Comparison of ENCODE assay signal across 8 cellular contexts in the genomic region with DNA sequence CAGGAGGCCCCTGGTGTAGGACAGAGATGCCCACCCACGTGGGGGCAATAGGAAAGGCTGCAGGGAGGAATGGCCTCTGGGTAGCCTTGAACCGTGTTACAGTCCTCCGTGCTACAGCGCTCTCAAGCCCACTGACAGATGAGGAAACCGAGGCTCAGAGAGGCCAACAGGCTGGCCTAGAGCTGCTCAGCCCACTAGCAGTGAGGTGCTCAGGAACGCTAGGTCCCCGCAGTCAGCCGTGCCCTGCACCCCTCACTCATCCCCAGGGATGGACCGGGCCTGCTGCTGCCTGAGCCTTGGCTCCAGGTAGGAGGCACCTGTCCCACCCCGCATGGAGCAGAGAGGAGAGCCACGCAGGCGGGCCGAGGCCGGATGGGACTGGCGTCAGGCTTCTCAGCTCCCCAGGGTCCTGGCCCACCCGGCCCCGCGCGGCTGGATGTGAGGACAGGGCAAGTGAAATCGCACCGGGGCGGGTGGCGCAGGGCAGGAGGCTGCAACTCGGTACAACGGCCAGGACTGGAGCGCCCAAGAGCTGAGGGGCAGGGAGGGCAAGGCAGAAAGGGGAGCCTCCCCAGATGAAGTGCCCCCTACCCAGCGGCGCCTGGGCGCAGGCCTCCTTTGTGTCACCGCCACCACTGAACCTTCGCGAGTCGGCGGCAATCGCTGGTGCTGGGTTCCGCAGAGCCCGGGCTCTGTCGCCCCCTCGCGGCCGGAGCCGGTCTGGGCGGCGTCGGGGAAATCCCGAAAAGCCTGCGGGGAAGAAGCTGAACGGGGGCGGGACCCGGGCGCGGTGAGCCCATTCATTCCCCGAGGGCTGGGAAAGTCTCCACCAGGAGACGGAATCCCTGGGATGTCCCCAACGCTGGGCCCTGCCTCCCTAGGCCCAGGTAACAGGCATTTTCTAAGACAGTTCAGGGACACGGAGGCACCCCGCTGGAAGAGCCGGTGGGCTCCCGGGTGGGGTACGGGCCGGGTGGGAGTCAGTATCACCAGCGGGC. TPM values are rescaled to one million over a fixed set of nuclear protein-coding genes. Genes with fewer than 3 reads are reported as not detected.
DNase-seq lines count a peak whose midpoint lies in the region; ATAC-seq and TF ChIP-seq lines count a peak whose summit lies in the region.

No MANE protein-coding gene starts in this region.

- H2AFZ ChIP-seq in OCI-LY3 (ENCODE audit: low read depth, low read length): peak overlapping the region; percentile 75

- H3K36me3 ChIP-seq in HUES6 (ENCODE audit: control insufficient read depth, insufficient read depth, low read length) (no peaks in the 10 kb centered on the region), OCI-LY3 (replicated peaks; ENCODE audit: low read depth, low read length) (no peaks in the 10 kb centered on the region)

- H3K27me3 Mint-ChIP-seq in nephron progenitor cell (ENCODE audit: low read depth, poor library complexity): no peaks in the 10 kb centered on the region

- no peak overlapping the region for H3K4me3 Mint-ChIP-seq in nephron progenitor cell

- H3K9ac ChIP-seq in HUES6 (ENCODE audit: low read length) (peak overlapping the region; percentile 21), OCI-LY3 (ENCODE audit: low read length) (peak overlapping the region; percentile 43)

- TF ChIP-seq CTCF in OCI-LY3 (IDR thresholded peaks at IDR 0.05; ENCODE audit: low read depth, low read length): peak; percentile 97
- peak; percentile 97 for TF ChIP-seq CTCF in nephron progenitor cell (IDR thresholded peaks at IDR 0.05)

- H3K4me1 Mint-ChIP-seq in nephron progenitor cell: peaks cover 42% of the 10 kb centered on the region

- H3K79me2 ChIP-seq in OCI-LY3 (ENCODE audit: low read length): no peaks in the 10 kb centered on the region

- H3K27ac ChIP-seq in HUES6 (ENCODE audit: low read depth, low read length) (no peak overlapping the region), OCI-LY3 (ENCODE audit: low read length) (no peak overlapping the region)

- H3K4me1 ChIP-seq in HUES6 (ENCODE audit: control insufficient read depth, insufficient read depth, low read length) (peaks cover 42% of the 10 kb centered on the region), OCI-LY3 (ENCODE audit: low read length) (peaks cover 65% of the 10 kb centered on the region)

- H3K4me2 ChIP-seq in OCI-LY3 (ENCODE audit: low read length): peak overlapping the region; percentile 95

- H3K9me3 ChIP-seq in HUES6 (ENCODE audit: control insufficient read depth, insufficient read depth, low read depth, low read length) (no peaks in the 10 kb centered on the region), OCI-LY3 (ENCODE audit: insufficient read depth, low read length) (no peaks in the 10 kb centered on the region)

- H3K9me3 Mint-ChIP-seq in nephron progenitor cell: no peaks in the 10 kb centered on the region

- DNase-seq in Daoy (ENCODE audit: low read depth): peak; percentile 79
- DNase-seq in activated T-cell treated with anti-CD3 and anti-CD28 coated beads for 4 hours: peak; percentile 82
- peak; percentile 97 for DNase-seq in nephron progenitor cell
- DNase-seq in stimulated activated naive CD4-positive, alpha-beta T cell treated with Interleukin-2 at 50 U/mL for 16 hours (lab: John Stamatoyannopoulos, UW): peak; percentile 74

- peak overlapping the region; percentile 30; the same call in 1 of the 2 replicates for H3K4me3 ChIP-seq in HUES6 (ENCODE audit: low read depth, low read length)
- H3K4me3 ChIP-seq in OCI-LY3 (ENCODE audit: low read length): peak overlapping the region; percentile 76

- no peaks in the 10 kb centered on the region for H3K27me3 ChIP-seq in HUES6 (ENCODE audit: control insufficient read depth, insufficient read depth, low read length)
- 0 out of 2 replicates have a peak, but pooled peaks cover 3% of the 10 kb centered on the region for H3K27me3 ChIP-seq in OCI-LY3 (ENCODE audit: low read depth, low read length)

- peak; percentile 74 for ATAC-seq in esophagus mucosa
- no peak for ATAC-seq in GM18511 (IDR thresholded peaks at IDR 0.05; ENCODE audit: unreplicated experiment)

- no peaks in the 10 kb centered on the region for H3K36me3 Mint-ChIP-seq in nephron progenitor cell (ENCODE audit: low read depth)

- H3K27ac Mint-ChIP-seq in nephron progenitor cell: no peak overlapping the region

- H4K20me1 ChIP-seq in OCI-LY3 (ENCODE audit: insufficient read depth, low read length): no peaks in the 10 kb centered on the region

RNA-seq across cellular contexts. Expression of a gene that starts 8.4 kb away (rescaled TPM):
- total RNA-seq in Daoy (2014; rRNA removed; shearing (Covaris generic)): 6.0 and 7.4 TPM in 2 replicates
- 1.2 TPM for total RNA-seq in esophagus mucosa

RNA-seq across cellular contexts. Expression of a gene that starts 10.5 kb away (rescaled TPM):
- 0.24 and 0.57 TPM in 2 replicates for total RNA-seq in Daoy (2014; rRNA removed; shearing (Covaris generic))
- total RNA-seq in esophagus mucosa: 1.5 TPM

RNA-seq across cellular contexts. Expression of a gene that starts 44.9 kb away (rescaled TPM):
- 224 and 296 TPM in 2 replicates for total RNA-seq in Daoy (2014; rRNA removed; shearing (Covaris generic))
- total RNA-seq in esophagus mucosa: 956 TPM
